Comparison of ENCODE assay signal across 21 cellular contexts in genomic region chr12:119721306-119721705, GRCh38.
"Had no signal": no experiment of that assay in that cellular context is flagged by ENCODE, and none has a peak within 500 bp of the region (broad histone marks: within the 10 kb centered on the region; RNA-seq: fewer than 3 reads in every experiment).

No MANE protein-coding gene starts in this region.

- H3K9me3 ChIP-seq: MG63, SJCRH30 had no signal

- DNase-seq: IMR-90, Karpas-422, KG1, MG63, NCI-H1092, NCI-H1105 treated with DMSO at 0.1 percent for 48 hours, NCI-H1417 treated with DMSO at 0.1 percent for 48 hours, NCI-H146, NCI-H1694 treated with DMSO at 0.1 percent for 48 hours, NCI-H1930, NCI-H2081, NCI-H2171, NCI-H226, NCI-H446, NCI-H510A, NCI-H524 treated with DMSO at 0.1 percent for 48 hours, NCI-H69, NCI-H774, PC-3, SHP77 treated with DMSO at 0.1 percent for 48 hours, SJCRH30 had no signal

- H3K27ac ChIP-seq: SJCRH30 had no signal

- H3K27me3 ChIP-seq: MG63, SJCRH30 had no signal

- H3K4me3 ChIP-seq: MG63, SJCRH30 had no signal
